ENCODE assay signal across 1 cellular context in the genomic region with DNA sequence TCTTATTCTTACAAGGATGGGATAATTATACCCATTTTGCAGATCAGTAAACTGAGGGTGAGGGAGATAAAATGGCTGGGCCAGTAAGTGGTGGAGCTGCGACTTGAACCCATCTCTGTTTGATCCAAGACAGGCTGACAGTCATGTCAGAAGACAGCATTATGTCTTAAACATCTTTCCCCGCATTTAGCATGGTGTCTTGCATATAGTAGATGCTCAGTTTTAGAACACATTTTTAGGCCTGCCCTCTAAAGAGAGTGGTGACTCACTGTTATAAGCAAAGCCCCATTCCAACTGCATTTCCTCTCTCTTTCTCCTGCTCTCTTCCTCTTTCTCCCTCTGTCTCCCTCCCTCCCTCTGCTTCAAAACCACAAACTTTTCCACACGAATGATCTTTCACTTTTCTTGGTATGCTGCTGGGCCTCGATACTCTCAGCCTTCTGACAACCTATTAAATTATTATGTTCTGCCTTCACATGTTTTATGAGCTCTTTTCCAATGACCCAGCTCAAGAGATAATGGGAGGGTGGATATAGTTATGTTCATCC.
TF ChIP-seq lines count a peak whose summit lies in the region.

No MANE protein-coding gene starts in this region.

TF ChIP-seq in K562, 482 proteins besides CTCF, POLR2A, EP300 and RAD21 (continued from another document):
- TF ChIP-seq, protein P1, sequence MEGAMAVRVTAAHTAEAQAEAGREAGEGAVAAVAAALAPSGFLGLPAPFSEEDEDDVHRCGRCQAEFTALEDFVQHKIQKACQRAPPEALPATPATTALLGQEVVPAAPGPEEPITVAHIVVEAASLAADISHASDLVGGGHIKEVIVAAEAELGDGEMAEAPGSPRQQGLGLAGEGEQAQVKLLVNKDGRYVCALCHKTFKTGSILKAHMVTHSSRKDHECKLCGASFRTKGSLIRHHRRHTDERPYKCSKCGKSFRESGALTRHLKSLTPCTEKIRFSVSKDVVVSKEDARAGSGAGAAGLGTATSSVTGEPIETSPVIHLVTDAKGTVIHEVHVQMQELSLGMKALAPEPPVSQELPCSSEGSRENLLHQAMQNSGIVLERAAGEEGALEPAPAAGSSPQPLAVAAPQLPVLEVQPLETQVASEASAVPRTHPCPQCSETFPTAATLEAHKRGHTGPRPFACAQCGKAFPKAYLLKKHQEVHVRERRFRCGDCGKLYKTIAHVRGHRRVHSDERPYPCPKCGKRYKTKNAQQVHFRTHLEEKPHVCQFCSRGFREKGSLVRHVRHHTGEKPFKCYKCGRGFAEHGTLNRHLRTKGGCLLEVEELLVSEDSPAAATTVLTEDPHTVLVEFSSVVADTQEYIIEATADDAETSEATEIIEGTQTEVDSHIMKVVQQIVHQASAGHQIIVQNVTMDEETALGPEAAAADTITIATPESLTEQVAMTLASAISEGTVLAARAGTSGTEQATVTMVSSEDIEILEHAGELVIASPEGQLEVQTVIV (CRISPR knock-in tag; IDR thresholded peaks at IDR 0.05; ENCODE audit: borderline replicate concordance), result no peak
- TF ChIP-seq, protein P2, sequence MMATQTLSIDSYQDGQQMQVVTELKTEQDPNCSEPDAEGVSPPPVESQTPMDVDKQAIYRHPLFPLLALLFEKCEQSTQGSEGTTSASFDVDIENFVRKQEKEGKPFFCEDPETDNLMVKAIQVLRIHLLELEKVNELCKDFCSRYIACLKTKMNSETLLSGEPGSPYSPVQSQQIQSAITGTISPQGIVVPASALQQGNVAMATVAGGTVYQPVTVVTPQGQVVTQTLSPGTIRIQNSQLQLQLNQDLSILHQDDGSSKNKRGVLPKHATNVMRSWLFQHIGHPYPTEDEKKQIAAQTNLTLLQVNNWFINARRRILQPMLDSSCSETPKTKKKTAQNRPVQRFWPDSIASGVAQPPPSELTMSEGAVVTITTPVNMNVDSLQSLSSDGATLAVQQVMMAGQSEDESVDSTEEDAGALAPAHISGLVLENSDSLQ (IDR thresholded peaks at IDR 0.05), result peak; percentile 19; the same call in 1 of the 2 replicates
- no peak for TF ChIP-seq ZNF639 (CRISPR knock-in tag; conservative IDR thresholded peaks at IDR 0.05 in 1 of 2, IDR thresholded peaks at IDR 0.05 in 1 of 2)
- no peak for TF ChIP-seq ZNF311 (CRISPR knock-in tag; IDR thresholded peaks at IDR 0.05)
- TF ChIP-seq PTBP1 (IDR thresholded peaks at IDR 0.05; ENCODE audit: low read depth, low read length), result no peak
- TF ChIP-seq RBM25 (IDR thresholded peaks at IDR 0.05; ENCODE audit: low read depth, low read length, severe bottlenecking), result peak; percentile 96
- TF ChIP-seq NR0B1 (IDR thresholded peaks at IDR 0.05; ENCODE audit: partially characterized antibody), result no peak
- no peak for TF ChIP-seq RBM14 (IDR thresholded peaks at IDR 0.05; ENCODE audit: borderline replicate concordance, insufficient read depth, low read depth, low read length)
- TF ChIP-seq MAFG (tag; conservative IDR thresholded peaks at IDR 0.05), result no peak
- TF ChIP-seq LARP7 (IDR thresholded peaks at IDR 0.05), result no peak
- TF ChIP-seq NFRKB (IDR thresholded peaks at IDR 0.05; ENCODE audit: low read depth), result no peak
- peak; percentile 16; the same call in 1 of the 2 replicates for TF ChIP-seq TCF3 (CRISPR knock-in tag; IDR thresholded peaks at IDR 0.05)
- no peak for TF ChIP-seq NUFIP1 (IDR thresholded peaks at IDR 0.05; ENCODE audit: partially characterized antibody)
- peak; percentile 43; the same call in 1 of the 2 replicates for TF ChIP-seq NBN (IDR thresholded peaks at IDR 0.05; ENCODE audit: low read depth)
- TF ChIP-seq SMARCE1 (IDR thresholded peaks at IDR 0.05), result peak; percentile 81; the same call in 1 of the 2 replicates
- no peak for TF ChIP-seq PHB (CRISPR knock-in tag; IDR thresholded peaks at IDR 0.05)
- no peak for TF ChIP-seq MCM5 (IDR thresholded peaks at IDR 0.05; ENCODE audit: low read depth)
- TF ChIP-seq ZNF76 (CRISPR knock-in tag; IDR thresholded peaks at IDR 0.05; ENCODE audit: borderline replicate concordance), result no peak
- TF ChIP-seq BRCA1 (IDR thresholded peaks at IDR 0.05), result no peak
- no peak for TF ChIP-seq BRCA1 (CRISPR knock-in tag; IDR thresholded peaks at IDR 0.05)
- no peak for TF ChIP-seq ZNF511 (CRISPR knock-in tag; IDR thresholded peaks at IDR 0.05)
- TF ChIP-seq ZNF133 (CRISPR knock-in tag; IDR thresholded peaks at IDR 0.05), result no peak
- TF ChIP-seq, protein P3, sequence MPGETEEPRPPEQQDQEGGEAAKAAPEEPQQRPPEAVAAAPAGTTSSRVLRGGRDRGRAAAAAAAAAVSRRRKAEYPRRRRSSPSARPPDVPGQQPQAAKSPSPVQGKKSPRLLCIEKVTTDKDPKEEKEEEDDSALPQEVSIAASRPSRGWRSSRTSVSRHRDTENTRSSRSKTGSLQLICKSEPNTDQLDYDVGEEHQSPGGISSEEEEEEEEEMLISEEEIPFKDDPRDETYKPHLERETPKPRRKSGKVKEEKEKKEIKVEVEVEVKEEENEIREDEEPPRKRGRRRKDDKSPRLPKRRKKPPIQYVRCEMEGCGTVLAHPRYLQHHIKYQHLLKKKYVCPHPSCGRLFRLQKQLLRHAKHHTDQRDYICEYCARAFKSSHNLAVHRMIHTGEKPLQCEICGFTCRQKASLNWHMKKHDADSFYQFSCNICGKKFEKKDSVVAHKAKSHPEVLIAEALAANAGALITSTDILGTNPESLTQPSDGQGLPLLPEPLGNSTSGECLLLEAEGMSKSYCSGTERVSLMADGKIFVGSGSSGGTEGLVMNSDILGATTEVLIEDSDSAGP (CRISPR knock-in tag; IDR thresholded peaks at IDR 0.05), result no peak
- no peak for TF ChIP-seq POLR2B (IDR thresholded peaks at IDR 0.05; ENCODE audit: low read depth, partially characterized antibody)
- no peak for TF ChIP-seq PML (IDR thresholded peaks at IDR 0.05; ENCODE audit: low read length)
- TF ChIP-seq HDAC2 (IDR thresholded peaks at IDR 0.05), result peak; percentile 94
- TF ChIP-seq HBP1 (CRISPR knock-in tag; IDR thresholded peaks at IDR 0.05), result no peak
- TF ChIP-seq IFI16 (CRISPR knock-in tag; IDR thresholded peaks at IDR 0.05), result no peak
- TF ChIP-seq ZKSCAN8 (CRISPR knock-in tag; IDR thresholded peaks at IDR 0.05), result no peak
- TF ChIP-seq MEF2D (tag; conservative IDR thresholded peaks at IDR 0.05; ENCODE audit: low read depth), result no peak
- TF ChIP-seq NR1H2 (CRISPR knock-in tag; IDR thresholded peaks at IDR 0.05), result no peak
- TF ChIP-seq, protein P4, sequence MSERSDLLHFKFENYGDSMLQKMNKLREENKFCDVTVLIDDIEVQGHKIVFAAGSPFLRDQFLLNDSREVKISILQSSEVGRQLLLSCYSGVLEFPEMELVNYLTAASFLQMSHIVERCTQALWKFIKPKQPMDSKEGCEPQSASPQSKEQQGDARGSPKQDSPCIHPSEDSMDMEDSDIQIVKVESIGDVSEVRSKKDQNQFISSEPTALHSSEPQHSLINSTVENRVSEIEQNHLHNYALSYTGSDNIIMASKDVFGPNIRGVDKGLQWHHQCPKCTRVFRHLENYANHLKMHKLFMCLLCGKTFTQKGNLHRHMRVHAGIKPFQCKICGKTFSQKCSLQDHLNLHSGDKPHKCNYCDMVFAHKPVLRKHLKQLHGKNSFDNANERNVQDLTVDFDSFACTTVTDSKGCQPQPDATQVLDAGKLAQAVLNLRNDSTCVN (CRISPR knock-in tag; IDR thresholded peaks at IDR 0.05), result no peak
- TF ChIP-seq ZNF79 (CRISPR knock-in tag; IDR thresholded peaks at IDR 0.05; ENCODE audit: low read depth), result no peak
- TF ChIP-seq ZNF282 (CRISPR knock-in tag; IDR thresholded peaks at IDR 0.05), result no peak
- TF ChIP-seq HMG20A (CRISPR knock-in tag; conservative IDR thresholded peaks at IDR 0.05), result no peak
- no peak for TF ChIP-seq SIX5 (IDR thresholded peaks at IDR 0.05; ENCODE audit: borderline replicate concordance in 1 of 2, insufficient read depth in 1 of 2, low read depth in 1 of 2, low read length in 2 of 2)
- no peak for TF ChIP-seq MAFK (IDR thresholded peaks at IDR 0.05; ENCODE audit: low read length)
- TF ChIP-seq DACH1 (IDR thresholded peaks at IDR 0.05; ENCODE audit: partially characterized antibody), result no peak
- no peak for TF ChIP-seq HMGN3 (IDR thresholded peaks at IDR 0.05; ENCODE audit: borderline replicate concordance, extremely low read depth, insufficient read length, low read depth, low read length)
- TF ChIP-seq GABPA (tag; conservative IDR thresholded peaks at IDR 0.05; ENCODE audit: low read depth), result 0 out of 2 replicates have a peak, but pooled peaks have one; percentile 26
- no peak for TF ChIP-seq XRCC3 (IDR thresholded peaks at IDR 0.05)
